ENCODE assay signal across 31 cellular contexts in genomic region chr16:56724191-56724590, GRCh38. TPM values are rescaled to one million over a fixed set of nuclear protein-coding genes. Genes with fewer than 3 reads are reported as not detected.
"Had no signal": no experiment of that assay in that cellular context is flagged by ENCODE, and none has a peak within 500 bp of the region (broad histone marks: within the 10 kb centered on the region; RNA-seq: fewer than 3 reads in every experiment).

No MANE protein-coding gene starts in this region.

- H3K4me1 ChIP-seq: uterus had no signal

- H3K9me3 ChIP-seq: stomach, suprapubic skin, testis, thoracic aorta, thyroid gland, tibial artery, tibial nerve, transverse colon, upper lobe of left lung, upper lobe of right lung, uterus, vagina had no signal

- H3K4me3 ChIP-seq: stomach, suprapubic skin, testis, thoracic aorta, thyroid gland, tibial artery, tibial nerve, transverse colon, upper lobe of left lung, upper lobe of right lung, uterus, vagina had no signal

- H3K27me3 ChIP-seq: stomach, suprapubic skin, testis, thyroid gland, tibial artery, tibial nerve, transverse colon, upper lobe of left lung, upper lobe of right lung, uterus, vagina had no signal

- DNase-seq: stimulated activated CD4-positive, alpha-beta T cell treated with anti-CD3 and anti-CD28 coated beads, Interleukin-2, amount 100 ng/mL, for 48 hours; stimulated activated CD4-positive, alpha-beta T cell treated with anti-CD3 and anti-CD28 coated beads, Interleukin-4, amount 100 ng/mL, for 1 hour; stimulated activated CD4-positive, alpha-beta T cell treated with anti-CD3 and anti-CD28 coated beads, Interleukin-4, amount 100 ng/mL, for 24 hours; stimulated activated CD4-positive, alpha-beta T cell treated with anti-CD3 and anti-CD28 coated beads, Interleukin-4, amount 100 ng/mL, for 4 hours; stimulated activated naive B cell treated with anti-CD40 and anti-IgM and Interleukin-4, amounts not matched to agents 10 μg/mL and 1 μg/mL and 100 μg/mL, for 72 hours; stimulated activated naive CD4-positive, alpha-beta T cell; stimulated activated naive CD4-positive, alpha-beta T cell treated with Interleukin-2 at 50 U/mL for 16 hours; stimulated activated naive CD8-positive, alpha-beta T cell treated with anti-CD3 and anti-CD28 coated beads, Interleukin-15, amount 100 ng/mL, for 72 hours; stimulated activated naive CD8-positive, alpha-beta T cell treated with anti-CD3 and anti-CD28 coated beads, Interleukin-15, Interleukin-2, amounts not matched to agents 100 U/mL and 50 U/mL, for 24 hours; stomach; substantia nigra; testis; thyroid gland; tibial artery; transverse colon; trophoblast cell; upper lobe of left lung; upper lobe of right lung; uterus had no signal

- H3K9me3 Mint-ChIP-seq: stimulated activated effector memory CD8-positive, alpha-beta T cell treated with anti-CD3 and anti-CD28 coated beads, Interleukin-12 subunit alpha, Interleukin-12 subunit beta, amount 100 ng/mL, for 72 hours; stimulated activated memory B cell treated with anti-CD40 and anti-IgM and Interleukin-4, amounts not matched to agents 10 μg/mL and 1 μg/mL and 100 μg/mL, for 72 hours; stimulated activated naive B cell treated with anti-CD40 and anti-IgM and Interleukin-4, amounts not matched to agents 10 μg/mL and 1 μg/mL and 100 μg/mL, for 72 hours; stimulated activated naive CD8-positive, alpha-beta T cell treated with anti-CD3 and anti-CD28 coated beads, Interleukin-15, amount 100 ng/mL, for 72 hours; stimulated activated naive CD8-positive, alpha-beta T cell treated with anti-CD3 and anti-CD28 coated beads, Interleukin-15, Interleukin-2, amounts not matched to agents 100 ng/mL and 50 ng/mL, for 24 hours; type B pancreatic cell had no signal

- H3K36me3 Mint-ChIP-seq: stimulated activated effector memory CD8-positive, alpha-beta T cell treated with anti-CD3 and anti-CD28 coated beads, Interleukin-12 subunit alpha, Interleukin-12 subunit beta, amount 100 ng/mL, for 72 hours; stimulated activated memory B cell treated with anti-CD40 and anti-IgM and Interleukin-4, amounts not matched to agents 10 μg/mL and 1 μg/mL and 100 μg/mL, for 72 hours; stimulated activated naive B cell treated with anti-CD40 and anti-IgM and Interleukin-4, amounts not matched to agents 10 μg/mL and 1 μg/mL and 100 μg/mL, for 72 hours; type B pancreatic cell had no signal

- H3K36me3 ChIP-seq: stomach, suprapubic skin, thoracic aorta, thyroid gland, tibial artery, tibial nerve, transverse colon, upper lobe of left lung, upper lobe of right lung, uterus, vagina had no signal

- FAIRE-seq: urothelium cell line had no signal

- H3K27ac Mint-ChIP-seq: stimulated activated effector memory CD8-positive, alpha-beta T cell treated with anti-CD3 and anti-CD28 coated beads, Interleukin-12 subunit alpha, Interleukin-12 subunit beta, amount 100 ng/mL, for 72 hours; stimulated activated memory B cell treated with anti-CD40 and anti-IgM and Interleukin-4, amounts not matched to agents 10 μg/mL and 1 μg/mL and 100 μg/mL, for 72 hours; stimulated activated naive B cell treated with anti-CD40 and anti-IgM and Interleukin-4, amounts not matched to agents 10 μg/mL and 1 μg/mL and 100 μg/mL, for 72 hours; stimulated activated naive CD8-positive, alpha-beta T cell treated with anti-CD3 and anti-CD28 coated beads, Interleukin-15, amount 100 ng/mL, for 72 hours; stimulated activated naive CD8-positive, alpha-beta T cell treated with anti-CD3 and anti-CD28 coated beads, Interleukin-15, Interleukin-2, amounts not matched to agents 100 ng/mL and 50 ng/mL, for 24 hours; type B pancreatic cell had no signal

- ATAC-seq: stimulated activated effector memory CD8-positive, alpha-beta T cell treated with anti-CD3 and anti-CD28 coated beads, Interleukin-12 subunit alpha, Interleukin-12 subunit beta, amount 100 ng/mL, for 72 hours; stimulated activated memory B cell treated with anti-CD40 and anti-IgM and Interleukin-4, amounts not matched to agents 10 μg/mL and 1 μg/mL and 100 μg/mL, for 72 hours; stimulated activated naive B cell treated with anti-CD40 and anti-IgM and Interleukin-4, amounts not matched to agents 10 μg/mL and 1 μg/mL and 100 μg/mL, for 72 hours; stimulated activated naive CD8-positive, alpha-beta T cell treated with anti-CD3 and anti-CD28 coated beads, Interleukin-15, amount 100 ng/mL, for 72 hours; stimulated activated naive CD8-positive, alpha-beta T cell treated with anti-CD3 and anti-CD28 coated beads, Interleukin-15, Interleukin-2, amounts not matched to agents 100 U/mL and 50 U/mL, for 24 hours; upper lobe of right lung had no signal

- H3K27me3 Mint-ChIP-seq: stimulated activated naive CD8-positive, alpha-beta T cell treated with anti-CD3 and anti-CD28 coated beads, Interleukin-15, amount 100 ng/mL, for 72 hours; stimulated activated naive CD8-positive, alpha-beta T cell treated with anti-CD3 and anti-CD28 coated beads, Interleukin-15, Interleukin-2, amounts not matched to agents 100 ng/mL and 50 ng/mL, for 24 hours had no signal

- H3K27ac ChIP-seq: stomach, suprapubic skin, testis, thoracic aorta, thyroid gland, tibial artery, tibial nerve, transverse colon, upper lobe of left lung, upper lobe of right lung, uterus, vagina had no signal

- H3K4me3 Mint-ChIP-seq: stimulated activated effector memory CD8-positive, alpha-beta T cell treated with anti-CD3 and anti-CD28 coated beads, Interleukin-12 subunit alpha, Interleukin-12 subunit beta, amount 100 ng/mL, for 72 hours; stimulated activated memory B cell treated with anti-CD40 and anti-IgM and Interleukin-4, amounts not matched to agents 10 μg/mL and 1 μg/mL and 100 μg/mL, for 72 hours; stimulated activated naive B cell treated with anti-CD40 and anti-IgM and Interleukin-4, amounts not matched to agents 10 μg/mL and 1 μg/mL and 100 μg/mL, for 72 hours; stimulated activated naive CD8-positive, alpha-beta T cell treated with anti-CD3 and anti-CD28 coated beads, Interleukin-15, amount 100 ng/mL, for 72 hours; stimulated activated naive CD8-positive, alpha-beta T cell treated with anti-CD3 and anti-CD28 coated beads, Interleukin-15, Interleukin-2, amounts not matched to agents 100 ng/mL and 50 ng/mL, for 24 hours; type B pancreatic cell had no signal

RNA-seq across cellular contexts. Expression of gene MT1H, which starts 54.6 kb away (rescaled TPM):
- total RNA-seq: temporal lobe, testis, thoracic aorta, ureter, urinary bladder, uterus, vagina had no signal
- polyA plus RNA-seq: urinary bladder had no signal

RNA-seq across cellular contexts. Expression of gene MT1G, which starts 56.3 kb away (rescaled TPM):
- total RNA-seq: urinary bladder, vagina had no signal
